In genomic region chr1:205170532-205171269, GRCh38 we compare ENCODE assay signal across 1 cellular context.
TF ChIP-seq lines count a peak whose summit lies in the region.

No MANE protein-coding gene starts in this region.

TF ChIP-seq in K562, 482 proteins besides CTCF, POLR2A, EP300 and RAD21 (continued from another document):
- TF ChIP-seq GTF3C2 (IDR thresholded peaks at IDR 0.05; ENCODE audit: borderline replicate concordance, extremely low read depth, insufficient read length): no peak
- TF ChIP-seq ZNF766 (CRISPR knock-in tag; conservative IDR thresholded peaks at IDR 0.05): peak; percentile 74
- no peak for TF ChIP-seq ZNF133 (CRISPR knock-in tag; IDR thresholded peaks at IDR 0.05)
- TF ChIP-seq ZBTB5 (IDR thresholded peaks at IDR 0.05): peak; percentile 93
- TF ChIP-seq NFYB (IDR thresholded peaks at IDR 0.05; ENCODE audit: extremely low read depth, insufficient read length): no peak
- TF ChIP-seq THRAP3 (IDR thresholded peaks at IDR 0.05; ENCODE audit: borderline replicate concordance): no peak
- no peak for TF ChIP-seq MXI1 (IDR thresholded peaks at IDR 0.05; ENCODE audit: low read depth, low read length)
- TF ChIP-seq RFX7 (CRISPR knock-in tag; IDR thresholded peaks at IDR 0.05): no peak
- peak; percentile 83; the same call in 1 of the 2 replicates for TF ChIP-seq KLF6 (CRISPR knock-in tag; IDR thresholded peaks at IDR 0.05; ENCODE audit: borderline replicate concordance)
- TF ChIP-seq SAFB2 (IDR thresholded peaks at IDR 0.05; ENCODE audit: borderline replicate concordance, low read depth, low read length, severe bottlenecking): no peak
- no peak for TF ChIP-seq STAG1 (CRISPR knock-in tag; IDR thresholded peaks at IDR 0.05; ENCODE audit: borderline replicate concordance)
- no peak for TF ChIP-seq RBM22 (IDR thresholded peaks at IDR 0.05; ENCODE audit: low read depth, low read length, poor library complexity, severe bottlenecking)
- TF ChIP-seq MCM7 (IDR thresholded peaks at IDR 0.05): no peak
- TF ChIP-seq ZNF384 (IDR thresholded peaks at IDR 0.05; ENCODE audit: low read depth, low read length): peak; percentile 27; the same call in 1 of the 2 replicates
- TF ChIP-seq FOXJ3 (CRISPR knock-in tag; IDR thresholded peaks at IDR 0.05): no peak
